In the genomic region with DNA sequence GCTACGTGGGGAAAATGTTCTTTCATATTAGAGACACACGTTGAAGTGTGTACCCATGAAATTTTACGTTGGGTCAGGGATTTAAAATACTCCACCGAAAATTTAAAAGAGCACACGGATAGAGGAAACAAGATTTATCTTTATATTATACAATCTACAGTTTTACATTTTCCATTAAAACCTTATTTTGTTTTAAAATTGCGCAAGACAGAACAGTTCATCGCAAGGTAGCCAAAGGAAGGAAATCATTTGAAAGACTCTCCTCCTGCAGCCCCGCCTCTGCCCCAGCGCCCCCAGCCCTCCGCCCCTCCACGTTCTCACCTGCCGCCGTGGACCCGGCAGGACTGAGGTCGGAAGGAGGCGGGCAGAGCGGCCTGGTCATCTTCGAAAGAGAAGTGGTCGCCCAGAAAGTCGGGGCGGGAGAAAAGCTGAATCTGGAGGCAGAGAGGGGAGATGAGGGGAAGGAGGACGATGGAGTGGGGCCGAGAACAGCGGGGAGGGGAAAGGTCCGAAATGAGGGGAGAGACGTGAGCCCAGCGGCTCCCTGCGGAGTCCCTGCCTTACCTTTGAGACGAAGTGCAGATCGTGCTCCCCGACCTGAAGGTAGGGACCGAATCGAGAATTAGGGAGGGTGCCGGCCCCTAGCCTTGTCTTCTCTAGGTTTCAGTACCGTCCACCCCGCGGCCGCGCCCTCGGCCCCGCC, we compare ENCODE assay signal across 7 cellular contexts. TPM values are rescaled to one million over a fixed set of nuclear protein-coding genes. Genes with fewer than 3 reads are reported as not detected.
A peak's percentile ranks its signal among the peaks of the same experiment; 100 is the strongest.
DNase-seq lines count a peak whose midpoint lies in the region; ATAC-seq and TF ChIP-seq lines count a peak whose summit lies in the region.

No MANE protein-coding gene starts in this region.

- H3K27me3 ChIP-seq in HCT116 (ENCODE audit: insufficient read depth, low read length) (no peaks in the 10 kb centered on the region), Peyer's patch (no peaks in the 10 kb centered on the region), psoas muscle (ENCODE audit: insufficient read depth in 3 of 3, low read length in 2 of 3) (peaks cover 0 to 33% (median 2%) of the 10 kb centered on the region in 3 donors)

- H3K79me2 ChIP-seq in HCT116 (ENCODE audit: insufficient read depth, low read length) = no peaks in the 10 kb centered on the region

- POLR2A ChIA-PET in HCT116 (lab: Charles Lee) = no interaction called here

- H3K4me1 ChIP-seq in HCT116 (ENCODE audit: control insufficient read depth in 1 of 2, insufficient read depth in 2 of 2, low read length in 2 of 2) (peaks cover 11 to 27% of the 10 kb centered on the region in 2 experiments), Peyer's patch (peaks cover 0 to 17% (median 3%) of the 10 kb centered on the region in 4 donors), psoas muscle (peaks cover 16% of the 10 kb centered on the region)

- H3K4me3 ChIP-seq in HCT116 (replicated peaks in 1 of 2; ENCODE audit: low read depth in 1 of 2, low read length in 2 of 2) (peak overlapping the region; percentile 62 to 86), Peyer's patch (peak overlapping the region; percentile 42 to 61 (median 50)), fibroblast of pulmonary artery (replicated peaks; ENCODE audit: low read depth, low read length) (peak overlapping the region; percentile 61), psoas muscle (peak overlapping the region; percentile 69)

- TF ChIP-seq RAD21 in HCT116 (IDR thresholded peaks at IDR 0.05; ENCODE audit: low read depth) = no peak

- RAD21 ChIA-PET in HCT116 (lab: Charles Lee; ENCODE audit: low non-redundant PET in 1 of 2, low total read pairs in 2 of 2, uncharacterized antibody in 2 of 2, unreplicated experiment in 2 of 2) = no interaction called here

- TSS peak; percentile 66 for BruUV-seq in HCT116 (replicated peaks; lab: Mats Ljungman, UMichigan)

- intact Hi-C loops in HCT116 (cut with micrococcal nuclease) = no loop called here
- intact Hi-C loops in psoas muscle (cut with DNase I) = no loop called here

- no peak for TF ChIP-seq POLR2A in HCT116 (IDR thresholded peaks at IDR 0.05; ENCODE audit: borderline replicate concordance, extremely low read depth, insufficient read depth, insufficient read length)
- no peak for TF ChIP-seq POLR2A in Peyer's patch (IDR thresholded peaks at IDR 0.05)

- peak overlapping the region; percentile 99 for H3K4me2 ChIP-seq in HCT116 (ENCODE audit: low read length)

- ATAC-seq in HCT116 (peak; percentile 36), psoas muscle (peak in 2 of 4 donors; percentile 14 to 29)

- DNase-seq in HCT116 (ENCODE audit: low read depth, low spot score) (no peak), Peyer's patch (no peak), fibroblast of pulmonary artery (ENCODE audit: low read depth) (no peak), psoas muscle (no peak), NCI-H2081 treated with DMSO at 0.1 percent for 48 hours (lab: John Stamatoyannopoulos, UW) (no peak), CD1c-positive myeloid dendritic cell (ENCODE audit: extremely low spot score) (no peak)
- DNase-seq in activated CD4-positive, CD25-positive, alpha-beta regulatory T cell (lab: John Stamatoyannopoulos, UW) = no peak

- no peaks in the 10 kb centered on the region for H4K20me1 ChIP-seq in HCT116 (ENCODE audit: insufficient read depth)

- TF ChIP-seq CTCF in HCT116 (IDR thresholded peaks at IDR 0.05 in 2 of 3, conservative IDR thresholded peaks at IDR 0.05 in 1 of 3; ENCODE audit: borderline replicate concordance in 1 of 3, insufficient read depth in 1 of 3, low read depth in 2 of 3, low read length in 2 of 3) (no peak), Peyer's patch (IDR thresholded peaks at IDR 0.05) (no peak), fibroblast of pulmonary artery (IDR thresholded peaks at IDR 0.05; ENCODE audit: low read length, missing control alignments) (no peak), psoas muscle (IDR thresholded peaks at IDR 0.05) (no peak)

- CTCF ChIA-PET in HCT116 (lab: Charles Lee) = no interaction called here

- H3K9me2 ChIP-seq in HCT116 (ENCODE audit: insufficient read depth) = no peaks in the 10 kb centered on the region

- WGBS in psoas muscle, 3 donors = 6 to 10% (median 9%) methylated on average over 33 to 41 of the region's 41 CpGs

- H2AFZ ChIP-seq in HCT116 (ENCODE audit: low read depth, low read length, poor library complexity, severe bottlenecking) = peak overlapping the region; percentile 82

- H3K9ac ChIP-seq in HCT116 (ENCODE audit: low read length) = peak overlapping the region; percentile 69

- H3K9me3 ChIP-seq in HCT116 (ENCODE audit: control insufficient read depth in 1 of 2, insufficient read depth in 1 of 2, low read depth in 1 of 2, low read length in 2 of 2) (no peaks in the 10 kb centered on the region), Peyer's patch (no peaks in the 10 kb centered on the region), psoas muscle (no peaks in the 10 kb centered on the region)

- H3K27ac ChIP-seq in HCT116 (ENCODE audit: low read depth, low read length) (peak overlapping the region; percentile 1; the same call in 1 of the 2 replicates), Peyer's patch (peak overlapping the region in 3 of 4 donors; percentile 49 to 60 (median 53)), psoas muscle (no peak overlapping the region)

- H3K36me3 ChIP-seq in HCT116 (ENCODE audit: control insufficient read depth in 1 of 2, insufficient read depth in 2 of 2, low read length in 2 of 2) (peaks cover 0 to 4% of the 10 kb centered on the region in 2 experiments; a peak in 2 of 4 replicates), Peyer's patch (no peaks in the 10 kb centered on the region), psoas muscle (ENCODE audit: insufficient read depth in 1 of 2, low read depth in 1 of 2) (no peaks in the 10 kb centered on the region)

TF ChIP-seq in HCT116, 20 proteins besides CTCF, POLR2A, EP300 and RAD21:
- 0 out of 2 replicates have a peak, but pooled peaks have one; percentile 40 for TF ChIP-seq SIN3A (IDR thresholded peaks at IDR 0.05; ENCODE audit: low read depth)
- no peak for TF ChIP-seq JUND (IDR thresholded peaks at IDR 0.05)
- peak; percentile 11; the same call in 1 of the 2 replicates for TF ChIP-seq SP1 (IDR thresholded peaks at IDR 0.05; ENCODE audit: low read depth)
- peak; percentile 60; the same call in 1 of the 2 replicates for TF ChIP-seq POLR2AphosphoS5 (IDR thresholded peaks at IDR 0.05; ENCODE audit: low read depth, low read length)

RNA-seq across cellular contexts. Expression of a gene that starts 18.0 kb away (rescaled TPM):
- 10.5 TPM for total RNA-seq in HCT116 (2021; ENCODE audit: unreplicated experiment)
- polyA plus RNA-seq in HCT116 (2012) = 11.8 and 13.8 TPM in 2 replicates
- 10 to 100 TPM in 3 of 4 donors, not detected in 1; 42.0 to 51.9 (median 51.8) TPM for total RNA-seq in Peyer's patch
- 1 to 10 TPM in 1 of 4 donors, under 1 TPM in 1, not detected in 2; 0.56 to 2.9 TPM for total RNA-seq in psoas muscle
- under 1 TPM in 1 of 3 donors, not detected in 2; 0.01 TPM for polyA plus RNA-seq in psoas muscle

RNA-seq across cellular contexts. Expression of a gene that starts 18.2 kb away (rescaled TPM):
- total RNA-seq in HCT116 (2021; ENCODE audit: unreplicated experiment) (2.0 TPM), Peyer's patch (100 to 1,000 TPM in 1 of 4 donors, 10 to 100 TPM in 1, 1 to 10 TPM in 2; 4.7 to 135 (median 13.6) TPM), psoas muscle (1 to 10 TPM; 2.1 to 4.2 (median 4.1) TPM)
- polyA plus RNA-seq in HCT116 (2012) = 0.62 and 0.95 TPM in 2 replicates
- polyA plus RNA-seq in psoas muscle = 1 to 10 TPM; 2.9 to 3.9 (median 3.6) TPM

RNA-seq across cellular contexts. Expression of a gene that starts 29.5 kb away (rescaled TPM):
- 19.3 TPM for total RNA-seq in HCT116 (2021; ENCODE audit: unreplicated experiment)
- 20.8 and 22.3 TPM in 2 replicates for polyA plus RNA-seq in HCT116 (2012)
- total RNA-seq in Peyer's patch = 10 to 100 TPM in 3 of 4 donors, 1 to 10 TPM in 1; 3.9 to 68.5 (median 18.2) TPM
- 1 to 10 TPM; 3.5 to 7.0 (median 3.9) TPM for total RNA-seq in psoas muscle
- polyA plus RNA-seq in psoas muscle = 1 to 10 TPM; 3.9 to 6.8 (median 5.8) TPM

RNA-seq across cellular contexts. Expression of a gene that starts 36.6 kb away (rescaled TPM):
- total RNA-seq in HCT116 (2021; ENCODE audit: unreplicated experiment) (not detected), Peyer's patch (not detected), psoas muscle (not detected)
- not detected in 2 replicates for polyA plus RNA-seq in HCT116 (2012)
- polyA plus RNA-seq in psoas muscle = under 1 TPM in 1 of 3 donors, not detected in 2; 0.06 TPM

RNA-seq across cellular contexts. Expression of a gene that starts 56.0 kb away (rescaled TPM):
- total RNA-seq in HCT116 (2021; ENCODE audit: unreplicated experiment) = 112 TPM
- polyA plus RNA-seq in HCT116 (2012) = 159 and 169 TPM in 2 replicates
- total RNA-seq in Peyer's patch = 10 to 100 TPM; 62.7 to 91.8 (median 89.6) TPM
- total RNA-seq in psoas muscle = 10 to 100 TPM; 21.4 to 30.6 (median 22.6) TPM
- polyA plus RNA-seq in psoas muscle = 10 to 100 TPM; 10.9 to 78.1 (median 18.2) TPM
